ENCODE assay signal across 13 cellular contexts in the genomic region with DNA sequence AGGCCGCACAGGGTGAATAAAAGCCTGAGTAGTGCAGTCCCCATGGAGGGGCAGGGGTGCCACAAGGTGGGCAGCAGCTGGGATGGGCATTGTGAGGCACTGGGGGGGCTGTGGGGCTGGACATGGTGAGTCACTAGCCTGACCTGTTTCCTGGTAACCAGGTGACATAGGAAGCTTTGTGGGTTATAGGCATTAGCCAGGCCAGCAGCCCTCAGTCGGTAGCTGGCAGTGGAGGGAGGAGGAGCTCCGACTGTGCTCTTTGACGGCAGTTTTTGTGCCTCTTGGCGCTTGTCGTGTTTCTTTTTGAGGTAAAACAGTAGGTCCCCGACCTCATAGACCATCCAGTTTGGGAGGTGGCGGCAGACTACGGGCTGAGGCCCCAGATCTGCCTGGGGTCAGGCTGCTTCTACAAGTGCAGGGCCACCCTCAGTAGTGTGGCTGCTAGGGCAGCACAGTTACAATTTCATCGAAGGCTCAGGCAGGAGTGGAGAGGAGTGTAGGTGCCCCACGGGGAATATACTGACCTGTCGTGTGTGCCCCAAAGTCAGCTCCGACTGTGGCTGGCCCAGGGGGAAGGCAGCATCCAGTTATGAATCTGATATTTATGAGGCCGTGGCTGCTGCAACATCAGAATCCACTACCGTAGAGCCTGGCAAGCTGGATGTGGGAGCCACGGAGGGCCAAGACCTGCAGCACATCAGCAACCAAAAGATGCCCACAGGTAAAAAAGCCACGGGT.
DNase-seq lines count a peak whose midpoint lies in the region; ATAC-seq, FAIRE-seq and TF ChIP-seq lines count a peak whose summit lies in the region.
"Had no signal": no experiment of that assay in that cellular context is flagged by ENCODE, and none has a peak within 500 bp of the region (broad histone marks: within the 10 kb centered on the region; RNA-seq: fewer than 3 reads in every experiment).

No MANE protein-coding gene starts in this region.

- peak; percentile 58 for ATAC-seq in HepG2
- ATAC-seq in right lobe of liver: no peak
- ATAC-seq: CD8-positive, alpha-beta T cell had no signal

- CTCF ChIA-PET in HepG2 (lab: Yijun Ruan, JAX; ENCODE audit: low intra/inter-chr PET ratio, low total read pairs): no interaction called here

- H3K4me1 ChIP-seq in HepG2 (ENCODE audit: insufficient read depth, low read length) (no peaks in the 10 kb centered on the region), right lobe of liver (no peaks in the 10 kb centered on the region), endocrine pancreas (ENCODE audit: control insufficient read depth, insufficient read depth, low read length) (no peaks in the 10 kb centered on the region), osteoblast (ENCODE audit: insufficient read depth, low read length) (no peaks in the 10 kb centered on the region)

- H3K27me3 ChIP-seq in HepG2 (ENCODE audit: control insufficient read depth in 1 of 2, insufficient read depth in 2 of 2, low read length in 2 of 2) (peaks cover 0 to 9% of the 10 kb centered on the region in 2 experiments; a peak in 1 of 5 replicates), right lobe of liver (no peaks in the 10 kb centered on the region), endocrine pancreas (ENCODE audit: control insufficient read depth, insufficient read depth, low read length) (no peaks in the 10 kb centered on the region), osteoblast (ENCODE audit: insufficient read depth, low read length) (no peaks in the 10 kb centered on the region), MG63 (no peaks in the 10 kb centered on the region)

- H3K27ac ChIP-seq in HepG2 (ENCODE audit: extremely low read length, insufficient read depth, low read length): no peak overlapping the region
- H3K27ac ChIP-seq in right lobe of liver: no peak overlapping the region
- H3K27ac ChIP-seq in osteoblast (ENCODE audit: low read depth, low read length): no peak overlapping the region
- H3K27ac ChIP-seq: 22Rv1 had no signal

- TF ChIP-seq CTCF in HepG2 (CRISPR knock-in tag; IDR thresholded peaks at IDR 0.05): no peak
- no peak for TF ChIP-seq CTCF in right lobe of liver (IDR thresholded peaks at IDR 0.05)
- TF ChIP-seq CTCF in osteoblast (IDR thresholded peaks at IDR 0.05; ENCODE audit: extremely low read depth, low read depth, low read length): no peak

- FAIRE-seq in HepG2 (lab: Jason Lieb, UNC): no peak
- FAIRE-seq: GM18507, H54, HTR-8/SVneo had no signal

- H3K79me2 ChIP-seq in HepG2 (ENCODE audit: insufficient read depth, low read length) (no peaks in the 10 kb centered on the region), osteoblast (ENCODE audit: insufficient read depth, low read length) (no peaks in the 10 kb centered on the region)

- DNase-seq in HepG2 (ENCODE audit: low spot score) (no peak), right lobe of liver (no peak), osteoblast (ENCODE audit: insufficient read length, low spot score, missing footprints) (peak; percentile 30), iPS-NIHi11 (ENCODE audit: low spot score) (no peak), MG63 (no peak), midbrain (lab: John Stamatoyannopoulos, UW) (no peak)
- DNase-seq: CD8-positive, alpha-beta T cell; COR-L47 had no signal

- intact Hi-C loops in HepG2 (cut with micrococcal nuclease; ENCODE audit: unreplicated experiment) (no loop called here), right lobe of liver (cut with DNase I) (no loop called here)

- in situ Hi-C loops in HepG2 (cut with HindIII; ENCODE audit: extremely low pct_ligation_motif_present, low pct_unique_long_range_greater_than_20kb): no loop called here

- TF ChIP-seq POLR2A in HepG2 (IDR thresholded peaks at IDR 0.05; ENCODE audit: insufficient read depth in 1 of 2, low read depth in 2 of 2, low read length in 2 of 2) (no peak), right lobe of liver (IDR thresholded peaks at IDR 0.05) (no peak)

- WGBS in HepG2 (ENCODE audit: low lambda C conversion rate): 12% methylated on average over 8 of the region's 17 CpGs
- WGBS in right lobe of liver (ENCODE audit: insufficient coverage, low coverage, low lambda C conversion rate, missing lambda C conversion rate): 52% methylated on average over 5 of the region's 17 CpGs

- no TSS peak for BruUV-seq in HepG2 (replicated peaks; lab: Mats Ljungman, UMichigan)

- H3K4me2 ChIP-seq in HepG2 (ENCODE audit: low read depth, low read length): no peak overlapping the region
- H3K4me2 ChIP-seq in osteoblast (ENCODE audit: insufficient read depth, low read length): no peak overlapping the region

- POLR2A ChIA-PET in HepG2 (lab: Yijun Ruan, JAX): no interaction called here

- H3K9ac ChIP-seq in HepG2 (ENCODE audit: insufficient read depth, low read depth, low read length): no peak overlapping the region
- H3K9ac ChIP-seq in endocrine pancreas (ENCODE audit: control insufficient read depth, insufficient read depth, low read length): peak overlapping the region; percentile 44

- H4K20me1 ChIP-seq in HepG2 (ENCODE audit: insufficient read depth, low read length) (no peaks in the 10 kb centered on the region), osteoblast (ENCODE audit: insufficient read depth, low read length) (no peaks in the 10 kb centered on the region)

- TF ChIP-seq EP300 in HepG2 (IDR thresholded peaks at IDR 0.05; ENCODE audit: low read depth in 2 of 2, low read length in 2 of 2): no peak
- TF ChIP-seq EP300 in HepG2 (CRISPR knock-in tag; IDR thresholded peaks at IDR 0.05; ENCODE audit: borderline replicate concordance): no peak

- no peak for TF ChIP-seq RAD21 in HepG2 (CRISPR knock-in tag; IDR thresholded peaks at IDR 0.05)

- no peaks in the 10 kb centered on the region for H3K9me3 ChIP-seq in HepG2 (ENCODE audit: low read length)
- H3K9me3 ChIP-seq in right lobe of liver: no peaks in the 10 kb centered on the region
- no peaks in the 10 kb centered on the region for H3K9me3 ChIP-seq in endocrine pancreas (ENCODE audit: control insufficient read depth, low read length)
- H3K9me3 ChIP-seq in osteoblast (ENCODE audit: low read depth, low read length): no peaks in the 10 kb centered on the region
- no peaks in the 10 kb centered on the region for H3K9me3 ChIP-seq in MG63

- no peak overlapping the region for H3K4me3 ChIP-seq in HepG2 (replicated peaks in 1 of 3; ENCODE audit: insufficient read depth in 1 of 3, low read depth in 2 of 3, low read length in 3 of 3)
- H3K4me3 ChIP-seq in right lobe of liver: no peak overlapping the region
- no peak overlapping the region for H3K4me3 ChIP-seq in endocrine pancreas (ENCODE audit: control insufficient read depth, insufficient read depth, low read length)
- no peak overlapping the region for H3K4me3 ChIP-seq in osteoblast (ENCODE audit: insufficient read depth, low read length)
- no peak overlapping the region for H3K4me3 ChIP-seq in MG63

- H2AFZ ChIP-seq in HepG2 (ENCODE audit: low read length) (no peak overlapping the region), osteoblast (ENCODE audit: low read length) (no peak overlapping the region)

- H3K36me3 ChIP-seq in HepG2 (replicated peaks in 1 of 2; ENCODE audit: control insufficient read depth in 1 of 2, insufficient read depth in 2 of 2, low read length in 2 of 2) (no peaks in the 10 kb centered on the region), right lobe of liver (no peaks in the 10 kb centered on the region), endocrine pancreas (ENCODE audit: control insufficient read depth, insufficient read depth, low read length) (no peaks in the 10 kb centered on the region), osteoblast (ENCODE audit: insufficient read depth, low read length) (no peaks in the 10 kb centered on the region), MG63 (no peaks in the 10 kb centered on the region)

TF ChIP-seq in HepG2, 621 proteins besides CTCF, POLR2A, EP300 and RAD21:
- TF ChIP-seq THAP11 (CRISPR knock-in tag; IDR thresholded peaks at IDR 0.05) (no peak), ZFP62 (CRISPR knock-in tag; IDR thresholded peaks at IDR 0.05) (no peak), RARA (CRISPR knock-in tag; IDR thresholded peaks at IDR 0.05) (no peak), PITX1 (CRISPR knock-in tag; IDR thresholded peaks at IDR 0.05) (no peak), SIN3B (IDR thresholded peaks at IDR 0.05; ENCODE audit: low read length) (no peak), TAF15 (IDR thresholded peaks at IDR 0.05; ENCODE audit: low read depth, low read length, poor library complexity, severe bottlenecking) (no peak), POLR2AphosphoS2 (IDR thresholded peaks at IDR 0.05; ENCODE audit: low read depth, low read length) (no peak), ZNF256 (CRISPR knock-in tag; conservative IDR thresholded peaks at IDR 0.05) (no peak), HMG20B (CRISPR knock-in tag; conservative IDR thresholded peaks at IDR 0.05) (no peak), ZNF674 (CRISPR knock-in tag; IDR thresholded peaks at IDR 0.05; ENCODE audit: low read depth) (no peak)
- TF ChIP-seq, protein P1, sequence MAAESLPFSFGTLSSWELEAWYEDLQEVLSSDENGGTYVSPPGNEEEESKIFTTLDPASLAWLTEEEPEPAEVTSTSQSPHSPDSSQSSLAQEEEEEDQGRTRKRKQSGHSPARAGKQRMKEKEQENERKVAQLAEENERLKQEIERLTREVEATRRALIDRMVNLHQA (CRISPR knock-in tag; IDR thresholded peaks at IDR 0.05): no peak
- TF ChIP-seq, protein P2, sequence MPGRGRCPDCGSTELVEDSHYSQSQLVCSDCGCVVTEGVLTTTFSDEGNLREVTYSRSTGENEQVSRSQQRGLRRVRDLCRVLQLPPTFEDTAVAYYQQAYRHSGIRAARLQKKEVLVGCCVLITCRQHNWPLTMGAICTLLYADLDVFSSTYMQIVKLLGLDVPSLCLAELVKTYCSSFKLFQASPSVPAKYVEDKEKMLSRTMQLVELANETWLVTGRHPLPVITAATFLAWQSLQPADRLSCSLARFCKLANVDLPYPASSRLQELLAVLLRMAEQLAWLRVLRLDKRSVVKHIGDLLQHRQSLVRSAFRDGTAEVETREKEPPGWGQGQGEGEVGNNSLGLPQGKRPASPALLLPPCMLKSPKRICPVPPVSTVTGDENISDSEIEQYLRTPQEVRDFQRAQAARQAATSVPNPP (CRISPR knock-in tag; IDR thresholded peaks at IDR 0.05): no peak
TF ChIP-seq in HepG2: peak in this region for 0.
